12 cellular contexts compared by ENCODE assay signal in the genomic region with DNA sequence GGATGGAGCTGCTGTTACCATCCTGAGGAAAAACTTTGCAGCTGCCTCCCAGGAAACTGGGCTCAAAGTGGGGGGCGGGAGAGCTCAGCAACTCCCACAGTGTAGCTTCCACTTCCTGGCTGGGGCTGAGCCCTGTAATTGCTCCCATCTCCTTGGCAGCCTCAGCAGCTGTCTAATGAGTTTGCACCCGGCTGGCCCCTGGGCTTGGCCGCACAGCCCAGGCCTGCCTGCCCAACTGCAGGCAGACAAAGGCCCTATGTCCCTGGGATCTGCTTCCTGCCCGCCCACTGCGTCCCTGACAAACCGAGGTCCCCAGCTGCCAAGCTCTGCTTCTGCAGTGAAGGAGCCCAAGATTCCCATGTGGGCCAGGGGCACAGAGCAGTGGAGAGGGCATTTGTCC. TPM values are rescaled to one million over a fixed set of nuclear protein-coding genes. Genes with fewer than 3 reads are reported as not detected.
DNase-seq lines count a peak whose midpoint lies in the region; ATAC-seq and TF ChIP-seq lines count a peak whose summit lies in the region.
"Had no signal": no experiment of that assay in that cellular context is flagged by ENCODE, and none has a peak within 500 bp of the region (broad histone marks: within the 10 kb centered on the region; RNA-seq: fewer than 3 reads in every experiment).

No MANE protein-coding gene starts in this region.

- TF ChIP-seq CTCF in mucosa of descending colon (IDR thresholded peaks at IDR 0.05), result no peak
- TF ChIP-seq CTCF in coronary artery (IDR thresholded peaks at IDR 0.05), result no peak
- TF ChIP-seq CTCF in suprapubic skin (IDR thresholded peaks at IDR 0.05), result no peak
- no peak for TF ChIP-seq CTCF in natural killer cell (IDR thresholded peaks at IDR 0.05)

- no peak overlapping the region for H3K27ac Mint-ChIP-seq in natural killer cell

- TF ChIP-seq EP300 in suprapubic skin (IDR thresholded peaks at IDR 0.05), result no peak

- 40% methylated on average over 3 of the region's 6 CpGs for WGBS in suprapubic skin

- H3K27me3 ChIP-seq in suprapubic skin, result no peaks in the 10 kb centered on the region

- no peak overlapping the region for H3K4me3 ChIP-seq in mucosa of descending colon
- H3K4me3 ChIP-seq in coronary artery, result no peak overlapping the region
- H3K4me3 ChIP-seq in suprapubic skin, result no peak overlapping the region

- H3K9me3 ChIP-seq in mucosa of descending colon (no peaks in the 10 kb centered on the region), suprapubic skin (no peaks in the 10 kb centered on the region)

- no peaks in the 10 kb centered on the region for H3K36me3 Mint-ChIP-seq in natural killer cell

- no peak for TF ChIP-seq POLR2A in GM18505 (IDR thresholded peaks at IDR 0.05; ENCODE audit: borderline replicate concordance, extremely low read depth, insufficient read depth, insufficient read length)
- no peak for TF ChIP-seq POLR2A in suprapubic skin (IDR thresholded peaks at IDR 0.05)

- no peak overlapping the region for H3K4me3 Mint-ChIP-seq in natural killer cell

- peaks cover 25% of the 10 kb centered on the region for H3K4me1 ChIP-seq in mucosa of descending colon (ENCODE audit: low read depth)
- H3K4me1 ChIP-seq in suprapubic skin, result peaks cover 47% of the 10 kb centered on the region

- no peaks in the 10 kb centered on the region for H3K4me1 Mint-ChIP-seq in natural killer cell

- H3K9me3 Mint-ChIP-seq in natural killer cell, result no peaks in the 10 kb centered on the region

- peaks cover 0 to 12% of the 10 kb centered on the region in 2 donors for H3K27me3 Mint-ChIP-seq in natural killer cell (ENCODE audit: low read depth in 2 of 2)

- intact Hi-C loops in mucosa of descending colon (cut with DNase I, micrococcal nuclease), result no loop called here
- intact Hi-C loops in natural killer cell (cut with micrococcal nuclease), result no loop called here

- H3K36me3 ChIP-seq in mucosa of descending colon (ENCODE audit: low read depth), result no peaks in the 10 kb centered on the region
- no peaks in the 10 kb centered on the region for H3K36me3 ChIP-seq in suprapubic skin

- ATAC-seq in mucosa of descending colon (peak; percentile 92), GM18505 (IDR thresholded peaks at IDR 0.05; ENCODE audit: unreplicated experiment) (no peak), natural killer cell (no peak)

- no peak overlapping the region for H3K27ac ChIP-seq in coronary artery
- no peak overlapping the region for H3K27ac ChIP-seq in suprapubic skin

- DNase-seq in A172 (ENCODE audit: low spot score), result peak; percentile 39
- DNase-seq in NCI-H2227 (lab: John Stamatoyannopoulos, UW; ENCODE audit: unreplicated experiment), result peak; percentile 50
- peak; percentile 83 for DNase-seq in epidermal melanocyte (ENCODE audit: insufficient read length, low spot score)
- peak; percentile 75 to 84 (median 83) for DNase-seq in mucosa of descending colon
- no peak for DNase-seq in coronary artery (ENCODE audit: low spot score)
- no peak for DNase-seq in suprapubic skin (ENCODE audit: low spot score in 2 of 2)
- no peak for DNase-seq in natural killer cell
- DNase-seq: ACHN had no signal

RNA-seq across cellular contexts. Expression of gene EDN2, which starts 30.1 kb away (rescaled TPM):
- total RNA-seq in A172 (2014; rRNA removed; shearing (Covaris generic)), result 1.3 and 2.6 TPM in 2 replicates
- total RNA-seq in mucosa of descending colon, result 1 to 10 TPM; 1.6 to 5.8 (median 2.0) TPM
- total RNA-seq in suprapubic skin, result 10 to 100 TPM in 1 of 4 donors, 1 to 10 TPM in 3; 2.3 to 10.2 (median 8.3) TPM
- total RNA-seq in natural killer cell, result under 1 TPM; 0.29 to 0.93 (median 0.64) TPM
- total RNA-seq: endothelial cell of umbilical vein, osteocyte, temporal lobe had no signal

Comparison
In these comparisons a context has a peak if more than half of its experiments do, and no peak if none do; other contexts are left out.
1. DNase-seq: peak in A172 (single experiment), NCI-H2227 (single experiment), epidermal melanocyte (single experiment) and mucosa of descending colon (3 of 3); none in coronary artery (single experiment), suprapubic skin (0 of 2) and natural killer cell (single experiment).